1 cellular context compared by ENCODE assay signal in the genomic region with DNA sequence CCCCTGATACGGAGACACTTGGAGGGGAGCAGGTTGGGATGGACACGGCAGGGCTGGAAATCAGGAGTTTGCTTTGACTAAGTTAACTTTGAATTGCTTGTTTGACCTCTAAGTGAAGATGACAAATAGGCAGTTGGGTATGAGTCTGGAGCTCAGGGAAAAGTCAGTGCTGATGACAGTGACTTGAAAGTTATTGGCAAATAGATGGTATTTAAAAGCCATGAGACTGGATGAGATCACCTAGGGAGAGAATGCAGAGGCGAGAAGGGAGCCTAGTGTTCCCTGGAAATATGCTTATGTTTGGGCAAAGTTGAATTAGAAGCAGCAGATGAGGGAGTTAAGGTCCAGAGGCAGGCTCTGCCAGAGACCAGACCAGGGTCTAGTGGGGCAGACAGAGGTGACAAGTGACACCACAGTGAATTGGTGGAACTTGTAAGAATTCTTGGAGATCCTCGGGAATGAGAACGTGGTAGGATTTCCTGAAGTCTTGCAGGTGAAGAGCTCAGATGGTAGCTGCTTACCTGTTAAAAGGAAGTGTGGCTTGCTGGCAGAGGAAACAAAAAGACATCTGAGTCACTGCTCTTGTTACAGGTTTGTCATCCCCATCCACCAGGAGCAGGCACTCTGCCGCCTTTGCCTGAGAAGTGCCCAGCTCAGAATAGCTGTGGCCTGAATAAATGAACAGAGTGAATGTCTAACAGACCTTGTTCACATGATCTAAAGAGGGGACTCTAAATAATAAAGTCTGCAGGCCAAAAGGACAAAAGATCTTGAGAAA.
TF ChIP-seq lines count a peak whose summit lies in the region.

No MANE protein-coding gene starts in this region.

TF ChIP-seq in GM12878, 131 proteins besides CTCF, POLR2A, EP300 and RAD21:
- TF ChIP-seq RAD51 (IDR thresholded peaks at IDR 0.05) (no peak), PAX8 (IDR thresholded peaks at IDR 0.05) (no peak), ZZZ3 (IDR thresholded peaks at IDR 0.05; ENCODE audit: control insufficient read depth, insufficient read length, low read depth) (no peak), RUNX3 (IDR thresholded peaks at IDR 0.05; ENCODE audit: low read length) (no peak), NR2C1 (IDR thresholded peaks at IDR 0.05) (no peak), ZNF207 (IDR thresholded peaks at IDR 0.05; ENCODE audit: borderline replicate concordance) (no peak), SREBF2 (IDR thresholded peaks at IDR 0.05; ENCODE audit: low read length) (no peak), NFXL1 (IDR thresholded peaks at IDR 0.05; ENCODE audit: borderline replicate concordance) (no peak), HDAC6 (IDR thresholded peaks at IDR 0.05; ENCODE audit: unreplicated experiment) (no peak), PRDM15 (CRISPR knock-in tag; IDR thresholded peaks at IDR 0.05) (no peak)
TF ChIP-seq in GM12878: peak in this region for 0.
